20 cellular contexts compared by ENCODE assay signal in genomic region chr5:67795781-67796477, GRCh38.
DNase-seq lines count a peak whose midpoint lies in the region; ATAC-seq and TF ChIP-seq lines count a peak whose summit lies in the region.
"Had no signal": no experiment of that assay in that cellular context is flagged by ENCODE, and none has a peak within 500 bp of the region (broad histone marks: within the 10 kb centered on the region; RNA-seq: fewer than 3 reads in every experiment).

No MANE protein-coding gene starts in this region.

- H3K4me3 Mint-ChIP-seq in type B pancreatic cell = no peak overlapping the region
- H3K4me3 Mint-ChIP-seq: natural killer cell treated with Interleukin-12 subunit alpha and Interleukin-12 subunit beta and Interleukin-15 and Interleukin-18, amount 100 ng/mL, for 72 hours had no signal

- H3K9me3 Mint-ChIP-seq in type B pancreatic cell = peaks cover 21% of the 10 kb centered on the region
- H3K9me3 Mint-ChIP-seq: natural killer cell treated with Interleukin-12 subunit alpha and Interleukin-12 subunit beta and Interleukin-15 and Interleukin-18, amount 100 ng/mL, for 72 hours had no signal

- intact Hi-C loops in lower lobe of right lung (cut with DNase I) (no loop called here), upper lobe of right lung (cut with DNase I) (no loop called here)

- H3K27ac Mint-ChIP-seq in type B pancreatic cell = no peak overlapping the region
- H3K27ac Mint-ChIP-seq: natural killer cell treated with Interleukin-12 subunit alpha and Interleukin-12 subunit beta and Interleukin-15 and Interleukin-18, amount 100 ng/mL, for 72 hours had no signal

- ATAC-seq in lower lobe of right lung = no peak
- ATAC-seq in upper lobe of right lung = no peak
- ATAC-seq in HG02852 (IDR thresholded peaks at IDR 0.05; ENCODE audit: unreplicated experiment) = no peak
- ATAC-seq: pancreas, sciatic nerve had no signal

- no peaks in the 10 kb centered on the region for H3K27me3 Mint-ChIP-seq in type B pancreatic cell

- H3K4me3 ChIP-seq in brain microvascular endothelial cell (ENCODE audit: low read depth, low read length) (no peak overlapping the region), lower lobe of right lung (no peak overlapping the region), upper lobe of right lung (no peak overlapping the region)
- H3K4me3 ChIP-seq: pancreas, PC-9, SJCRH30 had no signal

- H3K27me3 ChIP-seq in brain microvascular endothelial cell (replicated peaks) (no peaks in the 10 kb centered on the region), lower lobe of right lung (ENCODE audit: low read depth) (no peaks in the 10 kb centered on the region), upper lobe of right lung (no peaks in the 10 kb centered on the region)
- H3K27me3 ChIP-seq: pancreas, SJCRH30 had no signal

- in situ Hi-C loops in brain microvascular endothelial cell (cut with HindIII; ENCODE audit: low pct_ligation_motif_present, low sequenced_read_pairs) = no loop called here

- no peaks in the 10 kb centered on the region for H3K4me1 ChIP-seq in lower lobe of right lung
- peaks cover 5% of the 10 kb centered on the region for H3K4me1 ChIP-seq in upper lobe of right lung
- H3K4me1 ChIP-seq: pancreas, SJCRH30 had no signal

- H3K4me1 Mint-ChIP-seq in type B pancreatic cell (ENCODE audit: unreplicated experiment) = peaks cover 21% of the 10 kb centered on the region

- peaks cover 3% of the 10 kb centered on the region for H3K36me3 Mint-ChIP-seq in type B pancreatic cell
- H3K36me3 Mint-ChIP-seq: natural killer cell treated with Interleukin-12 subunit alpha and Interleukin-12 subunit beta and Interleukin-15 and Interleukin-18, amount 100 ng/mL, for 72 hours had no signal

- TF ChIP-seq CTCF in brain microvascular endothelial cell (IDR thresholded peaks at IDR 0.05; ENCODE audit: low read depth, low read length, missing control alignments) = no peak
- TF ChIP-seq CTCF in lower lobe of right lung (IDR thresholded peaks at IDR 0.05) = no peak
- TF ChIP-seq CTCF in upper lobe of right lung (IDR thresholded peaks at IDR 0.05) = no peak
- TF ChIP-seq CTCF in type B pancreatic cell (conservative IDR thresholded peaks at IDR 0.05) = no peak

- no peak overlapping the region for H3K27ac ChIP-seq in brain microvascular endothelial cell
- peak overlapping the region; percentile 42 for H3K27ac ChIP-seq in lower lobe of right lung
- H3K27ac ChIP-seq in upper lobe of right lung = peak overlapping the region; percentile 30
- H3K27ac ChIP-seq: pancreas, PC-9, SJCRH30 had no signal

- H3K9me3 ChIP-seq in lower lobe of right lung = no peaks in the 10 kb centered on the region
- no peaks in the 10 kb centered on the region for H3K9me3 ChIP-seq in upper lobe of right lung
- H3K9me3 ChIP-seq: pancreas, SJCRH30 had no signal

- no peaks in the 10 kb centered on the region for H3K36me3 ChIP-seq in brain microvascular endothelial cell (replicated peaks)
- no peaks in the 10 kb centered on the region for H3K36me3 ChIP-seq in lower lobe of right lung
- H3K36me3 ChIP-seq in upper lobe of right lung = no peaks in the 10 kb centered on the region
- H3K36me3 ChIP-seq: pancreas, SJCRH30 had no signal

- DNase-seq in brain microvascular endothelial cell = peak; percentile 65
- DNase-seq in foreskin melanocyte = peak; percentile 22
- no peak for DNase-seq in lower lobe of right lung
- DNase-seq in upper lobe of right lung = no peak
- no peak for DNase-seq in SHP77 treated with DMSO at 0.1 percent for 48 hours (lab: John Stamatoyannopoulos, UW)
- DNase-seq in type B pancreatic cell (ENCODE audit: extremely low spot score, unreplicated experiment) = no peak
- DNase-seq: activated CD4-positive, alpha-beta T cell treated with anti-CD3 and anti-CD28 coated beads for 48 hours; activated naive CD4-positive, alpha-beta T cell treated with anti-CD3 and anti-CD28 coated beads, Interleukin-2, amount 50 U/mL, for 16 hours; central memory CD4-positive, alpha-beta T cell; DMS53; head of caudate nucleus; KG1; NCI-H2029; NCI-H226; pancreas; PC-9; SJCRH30 had no signal

Comparison
In these comparisons a context has a peak if more than half of its experiments do, and no peak if none do; other contexts are left out.
1. DNase-seq: peak in brain microvascular endothelial cell (single experiment) and foreskin melanocyte (single experiment); none in lower lobe of right lung (single experiment), upper lobe of right lung (single experiment), SHP77 treated with DMSO at 0.1 percent for 48 hours (single experiment) and type B pancreatic cell (single experiment).